Comparison of ENCODE assay signal across 1 cellular context in genomic region chr10:91797874-91798735, GRCh38.
TF ChIP-seq lines count a peak whose summit lies in the region.

TSS of gene TNKS2 (plus strand) at chr10:91798426. CDS start at chr10:91798691, 265 bp downstream.

TF ChIP-seq in HEK293, 187 proteins besides CTCF, POLR2A, EP300 and RAD21 (continued from another document):
- TF ChIP-seq ZBTB20 (tag by site-specific recombination; IDR thresholded peaks at IDR 0.05) (0 out of 2 replicates have a peak, but pooled peaks have one; percentile 12), ZNF112 (tag by site-specific recombination; IDR thresholded peaks at IDR 0.05) (no peak), ZXDB (tag by site-specific recombination; IDR thresholded peaks at IDR 0.05) (peak; percentile 88)
- TF ChIP-seq, protein P1, sequence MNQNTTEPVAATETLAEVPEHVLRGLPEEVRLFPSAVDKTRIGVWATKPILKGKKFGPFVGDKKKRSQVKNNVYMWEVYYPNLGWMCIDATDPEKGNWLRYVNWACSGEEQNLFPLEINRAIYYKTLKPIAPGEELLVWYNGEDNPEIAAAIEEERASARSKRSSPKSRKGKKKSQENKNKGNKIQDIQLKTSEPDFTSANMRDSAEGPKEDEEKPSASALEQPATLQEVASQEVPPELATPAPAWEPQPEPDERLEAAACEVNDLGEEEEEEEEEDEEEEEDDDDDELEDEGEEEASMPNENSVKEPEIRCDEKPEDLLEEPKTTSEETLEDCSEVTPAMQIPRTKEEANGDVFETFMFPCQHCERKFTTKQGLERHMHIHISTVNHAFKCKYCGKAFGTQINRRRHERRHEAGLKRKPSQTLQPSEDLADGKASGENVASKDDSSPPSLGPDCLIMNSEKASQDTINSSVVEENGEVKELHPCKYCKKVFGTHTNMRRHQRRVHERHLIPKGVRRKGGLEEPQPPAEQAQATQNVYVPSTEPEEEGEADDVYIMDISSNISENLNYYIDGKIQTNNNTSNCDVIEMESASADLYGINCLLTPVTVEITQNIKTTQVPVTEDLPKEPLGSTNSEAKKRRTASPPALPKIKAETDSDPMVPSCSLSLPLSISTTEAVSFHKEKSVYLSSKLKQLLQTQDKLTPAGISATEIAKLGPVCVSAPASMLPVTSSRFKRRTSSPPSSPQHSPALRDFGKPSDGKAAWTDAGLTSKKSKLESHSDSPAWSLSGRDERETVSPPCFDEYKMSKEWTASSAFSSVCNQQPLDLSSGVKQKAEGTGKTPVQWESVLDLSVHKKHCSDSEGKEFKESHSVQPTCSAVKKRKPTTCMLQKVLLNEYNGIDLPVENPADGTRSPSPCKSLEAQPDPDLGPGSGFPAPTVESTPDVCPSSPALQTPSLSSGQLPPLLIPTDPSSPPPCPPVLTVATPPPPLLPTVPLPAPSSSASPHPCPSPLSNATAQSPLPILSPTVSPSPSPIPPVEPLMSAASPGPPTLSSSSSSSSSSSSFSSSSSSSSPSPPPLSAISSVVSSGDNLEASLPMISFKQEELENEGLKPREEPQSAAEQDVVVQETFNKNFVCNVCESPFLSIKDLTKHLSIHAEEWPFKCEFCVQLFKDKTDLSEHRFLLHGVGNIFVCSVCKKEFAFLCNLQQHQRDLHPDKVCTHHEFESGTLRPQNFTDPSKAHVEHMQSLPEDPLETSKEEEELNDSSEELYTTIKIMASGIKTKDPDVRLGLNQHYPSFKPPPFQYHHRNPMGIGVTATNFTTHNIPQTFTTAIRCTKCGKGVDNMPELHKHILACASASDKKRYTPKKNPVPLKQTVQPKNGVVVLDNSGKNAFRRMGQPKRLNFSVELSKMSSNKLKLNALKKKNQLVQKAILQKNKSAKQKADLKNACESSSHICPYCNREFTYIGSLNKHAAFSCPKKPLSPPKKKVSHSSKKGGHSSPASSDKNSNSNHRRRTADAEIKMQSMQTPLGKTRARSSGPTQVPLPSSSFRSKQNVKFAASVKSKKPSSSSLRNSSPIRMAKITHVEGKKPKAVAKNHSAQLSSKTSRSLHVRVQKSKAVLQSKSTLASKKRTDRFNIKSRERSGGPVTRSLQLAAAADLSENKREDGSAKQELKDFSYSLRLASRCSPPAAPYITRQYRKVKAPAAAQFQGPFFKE (tag by site-specific recombination; IDR thresholded peaks at IDR 0.05; ENCODE audit: borderline replicate concordance), result no peak
